14 cellular contexts compared by ENCODE assay signal in the genomic region with DNA sequence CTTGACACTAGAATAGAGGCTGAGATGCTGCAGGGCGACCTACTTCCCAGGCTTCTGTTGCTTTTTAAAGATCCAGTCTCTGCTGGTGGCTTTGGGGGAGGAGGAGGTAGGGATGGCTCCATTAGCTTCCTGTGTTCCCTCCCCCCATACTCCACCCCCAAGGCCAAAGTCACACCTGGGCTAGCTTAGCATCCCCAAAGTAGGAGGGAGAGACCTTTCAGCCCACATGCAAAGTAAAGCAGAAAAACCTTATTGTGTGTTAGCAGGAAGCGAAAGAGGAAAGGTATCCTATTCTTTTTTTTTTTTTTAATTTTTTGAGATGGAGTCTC. TPM values are rescaled to one million over a fixed set of nuclear protein-coding genes. Genes with fewer than 3 reads are reported as not detected.
"Had no signal": no experiment of that assay in that cellular context is flagged by ENCODE, and none has a peak within 500 bp of the region (broad histone marks: within the 10 kb centered on the region; RNA-seq: fewer than 3 reads in every experiment).

No MANE protein-coding gene starts in this region.

- H3K27ac ChIP-seq: esophagus muscularis mucosa, skin epidermis had no signal

- H3K27me3 ChIP-seq: esophagus muscularis mucosa had no signal

- H3K9me3 ChIP-seq: esophagus muscularis mucosa had no signal

- H3K4me3 ChIP-seq: esophagus muscularis mucosa, lung, skin epidermis had no signal

- DNase-seq: activated CD4-positive, alpha-beta T cell treated with anti-CD3 and anti-CD28 coated beads, Interleukin-2, amount 50 U/mL, for 4 hours; activated naive CD4-positive, alpha-beta T cell; central memory CD4-positive, alpha-beta T cell; left cardiac atrium; naive thymus-derived CD4-positive, alpha-beta T cell; posterior cingulate gyrus; stimulated activated CD4-positive, alpha-beta T cell treated with anti-CD3 and anti-CD28 coated beads, Interleukin-4, amount 100 ng/mL, for 4 hours had no signal

- H3K9me3 Mint-ChIP-seq: T-helper 1 cell treated with Interleukin-12 subunit alpha and Interleukin-12 subunit beta and Interleukin-4 antibody, amounts not matched to agents 30 μg/mL and 1 μg/mL, for 36 hours had no signal

- ATAC-seq: left cardiac atrium; naive thymus-derived CD4-positive, alpha-beta T cell had no signal

- FAIRE-seq: urothelium cell line had no signal

RNA-seq across cellular contexts. Expression of a gene that starts 24.6 kb away (rescaled TPM):
- total RNA-seq: esophagus muscularis mucosa; fibroblast of villous mesenchyme; left cardiac atrium; lung; mononuclear cell; naive thymus-derived CD4-positive, alpha-beta T cell had no signal
- polyA plus RNA-seq: naive thymus-derived CD4-positive, alpha-beta T cell had no signal
